Comparison of ENCODE assay signal across 8 cellular contexts in genomic region chr15:72670656-72671352, GRCh38. TPM values are rescaled to one million over a fixed set of nuclear protein-coding genes. Genes with fewer than 3 reads are reported as not detected.
DNase-seq lines count a peak whose midpoint lies in the region; ATAC-seq and TF ChIP-seq lines count a peak whose summit lies in the region.
"Not testable (repeated sequence)": the region's sequence is repeated elsewhere in the genome, so short reads cannot be mapped to it uniquely, and the experiment has no call there.

No MANE protein-coding gene starts in this region.

- peak; percentile 81 for TF ChIP-seq CTCF in GM10266 (IDR thresholded peaks at IDR 0.05; ENCODE audit: control insufficient read depth, insufficient read depth, low read depth, missing control alignments)
- TF ChIP-seq CTCF in GM23338 (conservative IDR thresholded peaks at IDR 0.05; ENCODE audit: low read depth in 2 of 2): peak; percentile 72 to 79
- peak; percentile 77 for TF ChIP-seq CTCF in cardiac fibroblast (IDR thresholded peaks at IDR 0.05; ENCODE audit: low read depth, low read length)
- TF ChIP-seq CTCF in psoas muscle (IDR thresholded peaks at IDR 0.05): peak; percentile 60
- peak; percentile 69 for TF ChIP-seq CTCF in thoracic aorta (IDR thresholded peaks at IDR 0.05)

- H3K27me3 Mint-ChIP-seq in GM23338 (ENCODE audit: insufficient read depth, low read depth, poor library complexity); IgD-negative memory B cell: not testable (repeated sequence)
- peaks cover 10% of the 10 kb centered on the region for H3K27me3 Mint-ChIP-seq in activated CD4-positive, alpha-beta T cell treated with anti-CD3 and anti-CD28 coated beads, Interleukin-2, amount 10 ng/mL, durations not matched to agents 7 days and 5 days

- H3K4me3 ChIP-seq in GM23338 (peak overlapping the region; percentile 48), cardiac fibroblast (replicated peaks in 1 of 2; ENCODE audit: low read depth in 2 of 2, low read length in 2 of 2) (peak overlapping the region in 1 of 2 donors; percentile 13), iPS-15b (ENCODE audit: low read depth, low read length) (peak overlapping the region; percentile 62), psoas muscle (peak overlapping the region; percentile 45), thoracic aorta (peak overlapping the region; percentile 60)

- intact Hi-C loops in psoas muscle (cut with DNase I): loop anchor here in 1 of 2 donors (5.0 kb wide), 1 partner anchor 74 kb away; no protein-coding TSS in a partner anchor

- POLR2A ChIA-PET in activated CD4-positive, alpha-beta T cell treated with anti-CD3 and anti-CD28 coated beads, Interleukin-2, amount 10 ng/mL, durations not matched to agents 7 days and 5 days (lab: Charles Lee): not testable (repeated sequence)

- not testable (repeated sequence) for H4K20me1 ChIP-seq in GM23338 (replicated peaks; ENCODE audit: insufficient read depth)

- H3K9me3 Mint-ChIP-seq in GM23338; IgD-negative memory B cell; activated CD4-positive, alpha-beta T cell treated with anti-CD3 and anti-CD28 coated beads, Interleukin-2, amount 10 ng/mL, durations not matched to agents 7 days and 5 days: not testable (repeated sequence)

- not testable (repeated sequence) for H3K27ac ChIP-seq in GM23338 (ENCODE audit: low read depth); psoas muscle; thoracic aorta

- H3K4me1 Mint-ChIP-seq in GM23338: peaks cover 18% of the 10 kb centered on the region; the same call in 2 of the 3 replicates
- not testable (repeated sequence) for H3K4me1 Mint-ChIP-seq in IgD-negative memory B cell; activated CD4-positive, alpha-beta T cell treated with anti-CD3 and anti-CD28 coated beads, Interleukin-2, amount 10 ng/mL, durations not matched to agents 7 days and 5 days

- H3F3A ChIP-seq in GM23338 (replicated peaks; ENCODE audit: low read depth): not testable (repeated sequence)

- DNase-seq in GM10266 (ENCODE audit: extremely low spot score): peak; percentile 39
- DNase-seq in GM23338 (ENCODE audit: low spot score): peak; percentile 92
- DNase-seq in activated CD4-positive, alpha-beta T cell treated with anti-CD3 and anti-CD28 coated beads, Interleukin-2, amount 10 ng/mL, durations not matched to agents 7 days and 5 days: peak; percentile 77
- peak; percentile 65 to 76 for DNase-seq in cardiac fibroblast (ENCODE audit: low read depth in 2 of 2)
- peak; percentile 74 to 87 for DNase-seq in psoas muscle
- peak; percentile 24 for DNase-seq in thoracic aorta (ENCODE audit: low spot score)

- peaks cover 14% of the 10 kb centered on the region for H3K4me1 ChIP-seq in GM23338 (ENCODE audit: insufficient read depth)
- H3K4me1 ChIP-seq in iPS-15b (ENCODE audit: control insufficient read depth, insufficient read depth, low read length); psoas muscle; thoracic aorta (ENCODE audit: control insufficient read depth in 1 of 2, low read depth in 2 of 2): not testable (repeated sequence)

- ATAC-seq in GM23338 (peak; percentile 94), psoas muscle (peak; percentile 98 to 100 (median 99)), thoracic aorta (ENCODE audit: insufficient number of reproducible peaks, low FRiP score, low read depth) (peak; percentile 55)

- H3K27ac Mint-ChIP-seq in GM23338 (peak overlapping the region; percentile 84; the same call in 1 of the 2 replicates), IgD-negative memory B cell (peak overlapping the region in 1 of 3 donors; percentile 80)
- H3K27ac Mint-ChIP-seq in activated CD4-positive, alpha-beta T cell treated with anti-CD3 and anti-CD28 coated beads, Interleukin-2, amount 10 ng/mL, durations not matched to agents 7 days and 5 days: not testable (repeated sequence)

- H3K79me2 ChIP-seq in GM23338 (replicated peaks; ENCODE audit: insufficient read depth): not testable (repeated sequence)

- not testable (repeated sequence) for H3K27me3 ChIP-seq in GM23338 (ENCODE audit: insufficient read depth); iPS-15b (ENCODE audit: control insufficient read depth, insufficient read depth, low read length); psoas muscle (ENCODE audit: insufficient read depth in 3 of 3, low read length in 2 of 3); thoracic aorta (replicated peaks; ENCODE audit: insufficient read depth)

- WGBS in psoas muscle, 3 donors: 6 to 7% (median 7%) methylated on average over 8 of the region's 8 CpGs

- H3K36me3 ChIP-seq in GM23338 (ENCODE audit: insufficient read depth); iPS-15b (ENCODE audit: control insufficient read depth, insufficient read depth, low read length); psoas muscle (ENCODE audit: insufficient read depth in 1 of 2, low read depth in 1 of 2); thoracic aorta: not testable (repeated sequence)

- not testable (repeated sequence) for H3K9me3 ChIP-seq in iPS-15b (ENCODE audit: control insufficient read depth, insufficient read depth, low read length); psoas muscle; thoracic aorta

- H3K36me3 Mint-ChIP-seq in GM23338 (ENCODE audit: low read depth); IgD-negative memory B cell; activated CD4-positive, alpha-beta T cell treated with anti-CD3 and anti-CD28 coated beads, Interleukin-2, amount 10 ng/mL, durations not matched to agents 7 days and 5 days (ENCODE audit: low read depth): not testable (repeated sequence)

- CTCF ChIA-PET in activated CD4-positive, alpha-beta T cell treated with anti-CD3 and anti-CD28 coated beads, Interleukin-2, amount 10 ng/mL, durations not matched to agents 7 days and 5 days (lab: Charles Lee): interaction anchor here (0.5 to 1.5 kb wide), 7 partner anchors 10 to 444 kb away, joined by 3 to 7 read pairs (median 3); no protein-coding TSS in a partner anchor

- not testable (repeated sequence) for H3K9ac ChIP-seq in iPS-15b (ENCODE audit: low read depth, low read length)

- H3K9me2 ChIP-seq in GM23338 (ENCODE audit: insufficient read depth): not testable (repeated sequence)

- peak overlapping the region; percentile 93 for H2AFZ ChIP-seq in GM23338

- H3K4me3 Mint-ChIP-seq in GM23338: peak overlapping the region; percentile 68
- peak overlapping the region in 3 of 4 donors; percentile 77 to 96 (median 94) for H3K4me3 Mint-ChIP-seq in IgD-negative memory B cell
- H3K4me3 Mint-ChIP-seq in activated CD4-positive, alpha-beta T cell treated with anti-CD3 and anti-CD28 coated beads, Interleukin-2, amount 10 ng/mL, durations not matched to agents 7 days and 5 days: not testable (repeated sequence)

- H3K4me2 ChIP-seq in GM23338: peak overlapping the region; percentile 73

RNA-seq across cellular contexts. Expression of gene HIGD2B, which starts 15.2 kb away (rescaled TPM):
- not detected in 2 replicates for total RNA-seq in GM23338 (2014; rRNA removed; shearing (Covaris generic))
- polyA plus RNA-seq in GM23338 (2016; fragmentation: Nextera tagmentation; extraction: Ambion mirVana): 0.45 TPM in 1 of 2 replicates, not detected in the other
- not detected for polyA plus RNA-seq in IgD-negative memory B cell
- total RNA-seq in activated CD4-positive, alpha-beta T cell treated with anti-CD3 and anti-CD28 coated beads, Interleukin-2, amount 10 ng/mL, durations not matched to agents 7 days and 5 days: not detected
- not detected for total RNA-seq in psoas muscle
- polyA plus RNA-seq in psoas muscle: not detected
- not detected for total RNA-seq in thoracic aorta

RNA-seq across cellular contexts. Expression of gene BBS4, which starts 15.2 kb away (rescaled TPM):
- total RNA-seq in GM23338 (2014; rRNA removed; shearing (Covaris generic)): 21.2 and 40.8 TPM in 2 replicates
- polyA plus RNA-seq in GM23338 (2016; fragmentation: Nextera tagmentation; extraction: Ambion mirVana) (18.1 and 22.2 TPM in 2 replicates), IgD-negative memory B cell (9.2 TPM), psoas muscle (10 to 100 TPM; 15.9 to 38.6 (median 17.1) TPM)
- 10 to 100 TPM; 10.0 to 13.1 TPM for total RNA-seq in activated CD4-positive, alpha-beta T cell treated with anti-CD3 and anti-CD28 coated beads, Interleukin-2, amount 10 ng/mL, durations not matched to agents 7 days and 5 days
- total RNA-seq in psoas muscle (10 to 100 TPM; 12.0 to 20.7 (median 14.7) TPM), thoracic aorta (10 to 100 TPM; 22.1 to 22.6 TPM)

RNA-seq across cellular contexts. Expression of gene GOLGA6B, which starts 16.3 kb away (rescaled TPM):
- not detected in 2 replicates for total RNA-seq in GM23338 (2014; rRNA removed; shearing (Covaris generic))
- polyA plus RNA-seq in GM23338 (2016; fragmentation: Nextera tagmentation; extraction: Ambion mirVana) (0.65 TPM in 1 of 2 replicates, not detected in the other), IgD-negative memory B cell (not detected), psoas muscle (under 1 TPM in 1 of 3 donors, not detected in 2; 0.04 TPM)
- not detected for total RNA-seq in activated CD4-positive, alpha-beta T cell treated with anti-CD3 and anti-CD28 coated beads, Interleukin-2, amount 10 ng/mL, durations not matched to agents 7 days and 5 days
- total RNA-seq in psoas muscle (not detected), thoracic aorta (not detected)

Comparison
In these comparisons a context has a peak if more than half of its experiments do, and no peak if none do; other contexts are left out.
1. DNase-seq: peak in every context shown above with its lines; median percentile 92 in GM23338; 80 in psoas muscle; 77 in activated CD4-positive, alpha-beta T cell treated with anti-CD3 and anti-CD28 coated beads, Interleukin-2, amount 10 ng/mL, durations not matched to agents 7 days and 5 days; 70 in cardiac fibroblast; 39 in GM10266; 24 in thoracic aorta.